ENCODE assay signal across 10 cellular contexts in the genomic region with DNA sequence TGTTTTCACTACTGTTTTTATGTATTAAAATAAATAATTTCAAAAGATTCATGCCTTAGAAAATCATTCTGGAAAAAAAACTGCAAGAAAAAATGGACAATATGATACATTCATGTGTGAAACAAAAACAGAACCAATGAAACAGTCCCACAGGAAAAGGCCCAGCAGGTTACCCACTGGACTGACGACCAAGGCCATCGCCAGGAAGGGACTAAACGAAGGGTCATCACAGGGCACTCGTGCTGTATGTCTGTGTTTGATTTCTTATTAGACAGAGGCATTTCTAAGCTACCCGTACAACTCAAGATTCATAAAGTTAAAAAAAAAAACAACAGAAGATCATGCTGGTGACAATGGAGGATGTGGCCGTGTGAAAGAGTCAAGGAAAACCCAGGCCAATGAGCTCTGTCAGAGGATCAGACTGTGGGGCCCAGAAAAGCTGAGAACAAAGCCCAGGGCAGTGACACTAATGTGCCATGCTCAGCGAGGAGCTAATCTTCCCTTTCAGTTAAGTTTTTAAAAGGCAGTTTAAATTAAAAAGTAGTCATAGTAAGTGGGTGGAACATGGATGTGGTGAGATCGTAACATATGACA. TPM values are rescaled to one million over a fixed set of nuclear protein-coding genes. Genes with fewer than 3 reads are reported as not detected.
DNase-seq lines count a peak whose midpoint lies in the region; ATAC-seq lines count a peak whose summit lies in the region.
"Had no signal": no experiment of that assay in that cellular context is flagged by ENCODE, and none has a peak within 500 bp of the region (broad histone marks: within the 10 kb centered on the region; RNA-seq: fewer than 3 reads in every experiment).

No MANE protein-coding gene starts in this region.

- no peaks in the 10 kb centered on the region for H3K27me3 Mint-ChIP-seq in activated CD4-positive, alpha-beta T cell treated with anti-CD3 and anti-CD28 coated beads, Interleukin-2, amount 10 ng/mL, durations not matched to agents 24 days and 14 days
- no peaks in the 10 kb centered on the region for H3K27me3 Mint-ChIP-seq in activated naive CD8-positive, alpha-beta T cell treated with anti-CD3 and anti-CD28 coated beads, Interleukin-2, amount 10 ng/mL, durations not matched to agents 7 days and 5 days
- no peaks in the 10 kb centered on the region for H3K27me3 Mint-ChIP-seq in memory B cell

- H3K4me3 ChIP-seq in subcutaneous abdominal adipose tissue (ENCODE audit: low read depth in 1 of 5, low read length in 5 of 5), result no peak overlapping the region

- no peaks in the 10 kb centered on the region for H3K27me3 ChIP-seq in subcutaneous abdominal adipose tissue (ENCODE audit: control insufficient read depth in 5 of 5, insufficient read depth in 4 of 5, low read length in 5 of 5)

- H3K9me3 ChIP-seq in subcutaneous abdominal adipose tissue (ENCODE audit: control insufficient read depth in 5 of 5, low read length in 5 of 5), result no peaks in the 10 kb centered on the region

- peak overlapping the region; percentile 100 for H3K27ac Mint-ChIP-seq in activated CD4-positive, alpha-beta T cell treated with anti-CD3 and anti-CD28 coated beads, Interleukin-2, amount 10 ng/mL, durations not matched to agents 24 days and 14 days
- peak overlapping the region; percentile 100 for H3K27ac Mint-ChIP-seq in activated naive CD8-positive, alpha-beta T cell treated with anti-CD3 and anti-CD28 coated beads, Interleukin-2, amount 10 ng/mL, durations not matched to agents 7 days and 5 days
- peak overlapping the region; percentile 54 for H3K27ac Mint-ChIP-seq in memory B cell

- H3K4me1 ChIP-seq in subcutaneous abdominal adipose tissue (ENCODE audit: control insufficient read depth in 5 of 5, insufficient read depth in 5 of 5, low read length in 5 of 5), result peaks cover 9 to 69% (median 45%) of the 10 kb centered on the region in 5 donors

- peak overlapping the region; percentile 50 for H3K27ac ChIP-seq in subcutaneous abdominal adipose tissue (ENCODE audit: low read depth, low read length)

- H3K4me3 Mint-ChIP-seq in activated CD4-positive, alpha-beta T cell treated with anti-CD3 and anti-CD28 coated beads, Interleukin-2, amount 10 ng/mL, durations not matched to agents 24 days and 14 days, result peak overlapping the region; percentile 80
- H3K4me3 Mint-ChIP-seq in activated naive CD8-positive, alpha-beta T cell treated with anti-CD3 and anti-CD28 coated beads, Interleukin-2, amount 10 ng/mL, durations not matched to agents 7 days and 5 days, result peak overlapping the region; percentile 83
- H3K4me3 Mint-ChIP-seq in memory B cell, result peak overlapping the region; percentile 79

- peaks cover 80% of the 10 kb centered on the region for H3K4me1 Mint-ChIP-seq in activated CD4-positive, alpha-beta T cell treated with anti-CD3 and anti-CD28 coated beads, Interleukin-2, amount 10 ng/mL, durations not matched to agents 24 days and 14 days
- H3K4me1 Mint-ChIP-seq in activated naive CD8-positive, alpha-beta T cell treated with anti-CD3 and anti-CD28 coated beads, Interleukin-2, amount 10 ng/mL, durations not matched to agents 7 days and 5 days, result peaks cover 77% of the 10 kb centered on the region
- H3K4me1 Mint-ChIP-seq in memory B cell, result peaks cover 36% of the 10 kb centered on the region

- ATAC-seq in activated naive CD8-positive, alpha-beta T cell treated with anti-CD3 and anti-CD28 coated beads, Interleukin-2, amount 10 ng/mL, durations not matched to agents 7 days and 5 days (ENCODE audit: low read depth), result no peak
- ATAC-seq in memory B cell (ENCODE audit: low read depth) (no peak), GM19467 (IDR thresholded peaks at IDR 0.05; ENCODE audit: unreplicated experiment) (no peak)

- intact Hi-C loops in activated CD4-positive, alpha-beta T cell treated with anti-CD3 and anti-CD28 coated beads, Interleukin-2, amount 10 ng/mL, durations not matched to agents 24 days and 14 days (cut with micrococcal nuclease), result loop anchor here (1.0 to 10.0 kb wide), 8 partner anchors 10 to 642 kb away; a partner anchor contains a TSS

- no peak for DNase-seq in activated CD4-positive, alpha-beta T cell treated with anti-CD3 and anti-CD28 coated beads, Interleukin-2, amount 10 ng/mL, durations not matched to agents 24 days and 14 days
- no peak for DNase-seq in activated CD4-positive, alpha-beta T cell treated with anti-CD3 and anti-CD28 coated beads, Interleukin-2, amount 50 U/mL, for 4 hours
- DNase-seq in activated naive CD8-positive, alpha-beta T cell treated with anti-CD3 and anti-CD28 coated beads, Interleukin-2, amount 10 ng/mL, durations not matched to agents 7 days and 5 days, result no peak
- DNase-seq in memory B cell (ENCODE audit: low spot score in 2 of 2) (no peak), pons (ENCODE audit: low spot score) (no peak), glomerular visceral epithelial cell (ENCODE audit: extremely low spot score) (no peak)
- DNase-seq: ACHN, NCI-H2029 treated with DMSO at 0.1 percent for 48 hours had no signal

- peaks cover 34% of the 10 kb centered on the region for H3K36me3 Mint-ChIP-seq in activated CD4-positive, alpha-beta T cell treated with anti-CD3 and anti-CD28 coated beads, Interleukin-2, amount 10 ng/mL, durations not matched to agents 24 days and 14 days (ENCODE audit: low read depth)
- H3K36me3 Mint-ChIP-seq in activated naive CD8-positive, alpha-beta T cell treated with anti-CD3 and anti-CD28 coated beads, Interleukin-2, amount 10 ng/mL, durations not matched to agents 7 days and 5 days, result peaks cover 10% of the 10 kb centered on the region
- H3K36me3 Mint-ChIP-seq in memory B cell, result peaks cover 3% of the 10 kb centered on the region

- H3K36me3 ChIP-seq in subcutaneous abdominal adipose tissue (ENCODE audit: control insufficient read depth in 5 of 5, insufficient read depth in 5 of 5, low read length in 5 of 5), result peaks cover 0 to 19% (median 14%) of the 10 kb centered on the region in 5 donors

- POLR2A ChIA-PET in activated naive CD8-positive, alpha-beta T cell treated with anti-CD3 and anti-CD28 coated beads, Interleukin-2, amount 10 ng/mL, durations not matched to agents 7 days and 5 days (lab: Charles Lee), result interaction anchor here (0.9 to 16.5 kb wide), 14 partner anchors 16 to 170 kb away, joined by 3 to 275 read pairs (median 6); a partner anchor contains a TSS

- peak overlapping the region in 2 of 5 donors; percentile 15 to 44 for H3K9ac ChIP-seq in subcutaneous abdominal adipose tissue (ENCODE audit: low read length in 5 of 5)

- no peaks in the 10 kb centered on the region for H3K9me3 Mint-ChIP-seq in activated CD4-positive, alpha-beta T cell treated with anti-CD3 and anti-CD28 coated beads, Interleukin-2, amount 10 ng/mL, durations not matched to agents 24 days and 14 days
- no peaks in the 10 kb centered on the region for H3K9me3 Mint-ChIP-seq in activated naive CD8-positive, alpha-beta T cell treated with anti-CD3 and anti-CD28 coated beads, Interleukin-2, amount 10 ng/mL, durations not matched to agents 7 days and 5 days
- no peaks in the 10 kb centered on the region for H3K9me3 Mint-ChIP-seq in memory B cell

RNA-seq across cellular contexts. Expression of a gene that starts 31.8 kb away (rescaled TPM):
- 143 and 149 TPM in 2 replicates for total RNA-seq in activated CD4-positive, alpha-beta T cell treated with anti-CD3 and anti-CD28 coated beads, Interleukin-2, amount 10 ng/mL, durations not matched to agents 24 days and 14 days
- 10 to 100 TPM; 69.0 to 75.6 TPM for total RNA-seq in activated naive CD8-positive, alpha-beta T cell treated with anti-CD3 and anti-CD28 coated beads, Interleukin-2, amount 10 ng/mL, durations not matched to agents 7 days and 5 days

RNA-seq across cellular contexts. Expression of a gene that starts 33.4 kb away (rescaled TPM):
- 11.0 and 13.6 TPM in 2 replicates for total RNA-seq in activated CD4-positive, alpha-beta T cell treated with anti-CD3 and anti-CD28 coated beads, Interleukin-2, amount 10 ng/mL, durations not matched to agents 24 days and 14 days
- total RNA-seq in activated naive CD8-positive, alpha-beta T cell treated with anti-CD3 and anti-CD28 coated beads, Interleukin-2, amount 10 ng/mL, durations not matched to agents 7 days and 5 days, result 10 to 100 TPM; 20.1 to 21.8 TPM
